ENCODE assay signal across 27 cellular contexts in the genomic region with DNA sequence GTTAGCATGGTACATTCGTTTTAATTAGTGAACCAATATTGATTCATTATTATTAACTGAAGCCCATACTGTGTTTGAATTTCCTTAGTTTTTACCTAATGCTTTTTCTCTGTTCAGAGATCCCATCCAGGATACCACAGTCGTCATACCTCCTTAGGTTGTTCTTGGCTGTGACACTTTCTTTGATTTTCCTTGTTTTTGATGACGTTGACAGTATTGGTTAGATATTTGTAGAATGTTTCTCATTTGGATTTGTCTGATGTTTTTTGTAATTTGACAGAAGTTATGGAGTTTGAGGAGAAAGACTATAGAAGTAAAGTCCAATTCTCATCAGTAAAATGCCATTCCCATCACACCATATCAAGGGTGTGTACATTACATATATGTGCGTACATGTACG. TPM values are rescaled to one million over a fixed set of nuclear protein-coding genes. Genes with fewer than 3 reads are reported as not detected.
DNase-seq lines count a peak whose midpoint lies in the region; ATAC-seq, FAIRE-seq and TF ChIP-seq lines count a peak whose summit lies in the region.
"Had no signal": no experiment of that assay in that cellular context is flagged by ENCODE, and none has a peak within 500 bp of the region (broad histone marks: within the 10 kb centered on the region; RNA-seq: fewer than 3 reads in every experiment).

No MANE protein-coding gene starts in this region.

- H3K14ac ChIP-seq in IMR-90 (replicated peaks; ENCODE audit: low read depth, low read length), result no peak overlapping the region

- no peak overlapping the region for H3K4me3 ChIP-seq in A549
- H3K4me3 ChIP-seq in IMR-90 (ENCODE audit: insufficient read depth, low read depth, low read length), result no peak overlapping the region
- no peak overlapping the region for H3K4me3 ChIP-seq in spleen
- H3K4me3 ChIP-seq: BLaER1, GM12878 had no signal

- no peak overlapping the region for H2AK9ac ChIP-seq in IMR-90 (replicated peaks; ENCODE audit: low read depth, low read length, poor library complexity)

- no peaks in the 10 kb centered on the region for H3K79me1 ChIP-seq in IMR-90 (ENCODE audit: low read depth in 1 of 2, low read length in 2 of 2)

- no peak overlapping the region for H4K5ac ChIP-seq in IMR-90 (ENCODE audit: low read depth, low read length)

- dilution Hi-C loops in IMR-90 (cut with HindIII; ENCODE audit: low sequenced_read_pairs, unreplicated experiment), result no loop called here

- no peak overlapping the region for H4K91ac ChIP-seq in IMR-90 (ENCODE audit: insufficient read depth, low read depth, low read length)

- H3K9ac ChIP-seq in IMR-90 (ENCODE audit: low read depth, low read length), result no peak overlapping the region
- H3K9ac ChIP-seq: BLaER1 had no signal

- H3K27me3 ChIP-seq in IMR-90 (ENCODE audit: control insufficient read depth, insufficient read depth, low read length) (no peaks in the 10 kb centered on the region), spleen (replicated peaks in 1 of 7) (no peaks in the 10 kb centered on the region)
- H3K27me3 ChIP-seq: BE2C had no signal

- DNase-seq in A549 (ENCODE audit: low read depth in 1 of 2, low spot score in 1 of 2) (no peak), IMR-90 (no peak), mesothelial cell of epicardium (ENCODE audit: low spot score in 2 of 2, unreplicated experiment in 2 of 2) (no peak), DMS153 (lab: John Stamatoyannopoulos, UW) (no peak), spleen (no peak)
- DNase-seq: ACHN; BE2C; C1 segment of cervical spinal cord; Calu3; CD4-positive, alpha-beta memory T cell; CD4-positive, CD25-positive, alpha-beta regulatory T cell; CD8-positive, alpha-beta memory T cell; COR-L47; DMS53; DMS79; DND-41; EL; GDM1 had no signal

- H2BK20ac ChIP-seq in IMR-90 (ENCODE audit: low read depth, low read length), result no peak overlapping the region

- TF ChIP-seq CTCF in A549 (IDR thresholded peaks at IDR 0.05) (no peak), IMR-90 (conservative IDR thresholded peaks at IDR 0.05; ENCODE audit: low read depth, low read length) (no peak), mesothelial cell of epicardium (IDR thresholded peaks at IDR 0.05; ENCODE audit: unreplicated experiment) (no peak), spleen (IDR thresholded peaks at IDR 0.05 in 8 of 11, conservative IDR thresholded peaks at IDR 0.05 in 3 of 11) (no peak)

- intact Hi-C loops in IMR-90 (cut with micrococcal nuclease), result loop anchor here (5.0 kb wide), 1 partner anchor 252 kb away; a partner anchor contains a TSS
- intact Hi-C loops in spleen (cut with DNase I; ENCODE audit: low total_unique reads), result no loop called here

- no peak overlapping the region for H2AK5ac ChIP-seq in IMR-90 (ENCODE audit: low read depth, low read length)

- peak overlapping the region; percentile 71 for H3K27ac Mint-ChIP-seq in mesothelial cell of epicardium
- H3K27ac Mint-ChIP-seq: CD14-positive monocyte; CD4-positive, alpha-beta memory T cell; CD4-positive, CD25-positive, alpha-beta regulatory T cell; CD8-positive, alpha-beta memory T cell had no signal

- H2BK120ac ChIP-seq in IMR-90 (ENCODE audit: low read depth, low read length), result no peak overlapping the region

- no peak overlapping the region for H3K23ac ChIP-seq in IMR-90 (ENCODE audit: low read depth, low read length)

- no peaks in the 10 kb centered on the region for H3K27me3 Mint-ChIP-seq in mesothelial cell of epicardium (ENCODE audit: low read depth)
- H3K27me3 Mint-ChIP-seq: CD4-positive, alpha-beta memory T cell; CD4-positive, CD25-positive, alpha-beta regulatory T cell had no signal

- H4K8ac ChIP-seq in IMR-90 (ENCODE audit: low read depth in 2 of 2, low read length in 2 of 2), result no peak overlapping the region

- H3K9me1 ChIP-seq in IMR-90 (ENCODE audit: insufficient read depth, low read length), result no peaks in the 10 kb centered on the region

- peaks cover 13% of the 10 kb centered on the region for H3K36me3 Mint-ChIP-seq in mesothelial cell of epicardium
- H3K36me3 Mint-ChIP-seq: CD14-positive monocyte; CD4-positive, alpha-beta memory T cell; CD4-positive, CD25-positive, alpha-beta regulatory T cell had no signal

- H3K9me3 Mint-ChIP-seq in mesothelial cell of epicardium, result peaks cover 6% of the 10 kb centered on the region
- H3K9me3 Mint-ChIP-seq: CD14-positive monocyte; CD4-positive, alpha-beta memory T cell; CD8-positive, alpha-beta memory T cell had no signal

- H3K27ac ChIP-seq in A549 (no peak overlapping the region), IMR-90 (ENCODE audit: insufficient read depth, low read length) (no peak overlapping the region), spleen (no peak overlapping the region)
- H3K27ac ChIP-seq: 22Rv1, BLaER1 had no signal

- no peak overlapping the region for H2BK5ac ChIP-seq in IMR-90 (ENCODE audit: low read depth, low read length, poor library complexity, severe bottlenecking)

- WGBS in A549 (ENCODE audit: missing lambda C conversion rate), result 58% methylated on average over 5 of the region's 5 CpGs
- no CpG with 5 or more reads among the region's 5 CpGs for WGBS in IMR-90 (ENCODE audit: extremely low coverage in 2 of 2, insufficient read length in 1 of 2), 2 experiments
- 72 to 98% (median 94%) methylated on average over 5 of the region's 5 CpGs for WGBS in spleen, 5 donors

- no peaks in the 10 kb centered on the region for H3K9me3 ChIP-seq in A549
- no peaks in the 10 kb centered on the region for H3K9me3 ChIP-seq in IMR-90 (ENCODE audit: control insufficient read depth, insufficient read depth, low read length)
- H3K9me3 ChIP-seq in spleen, result no peaks in the 10 kb centered on the region
- H3K9me3 ChIP-seq: BE2C, BLaER1 had no signal

- H3K4me2 ChIP-seq in A549 (no peak overlapping the region), IMR-90 (ENCODE audit: low read depth, low read length) (no peak overlapping the region)
- H3K4me2 ChIP-seq: BLaER1 had no signal

- no peak overlapping the region for H3K56ac ChIP-seq in IMR-90 (ENCODE audit: extremely low read depth, insufficient read depth, low read length)

- ATAC-seq in A549 (no peak), IMR-90 (ENCODE audit: low read depth) (no peak), GM18907 (IDR thresholded peaks at IDR 0.05; ENCODE audit: unreplicated experiment) (no peak)
- ATAC-seq: GM12878 had no signal

- no TSS peak for BruUV-seq in IMR-90 (replicated peaks; lab: Mats Ljungman, UMichigan)

- no peak overlapping the region for H2BK15ac ChIP-seq in IMR-90 (ENCODE audit: low read depth, low read length)

- POLR2A ChIA-PET in A549 (lab: Yijun Ruan, JAX), result no interaction called here
- POLR2A ChIA-PET in IMR-90 (lab: Charles Lee; ENCODE audit: unreplicated experiment), result no interaction called here

- in situ Hi-C loops in IMR-90 (cut with MboI; ENCODE audit: low sequenced_read_pairs), result no loop called here

- CTCF ChIA-PET in A549 (lab: Yijun Ruan, JAX), result no interaction called here
- CTCF ChIA-PET in IMR-90 (lab: Yijun Ruan, JAX), result no interaction called here

- H2AFZ ChIP-seq in IMR-90 (replicated peaks; ENCODE audit: low read length, poor library complexity), result no peak overlapping the region

- TF ChIP-seq RAD21 in A549 (conservative IDR thresholded peaks at IDR 0.05 in 1 of 2, IDR thresholded peaks at IDR 0.05 in 1 of 2) (no peak), IMR-90 (IDR thresholded peaks at IDR 0.05; ENCODE audit: low read length) (no peak)

- H3K4me1 Mint-ChIP-seq in mesothelial cell of epicardium, result peaks cover 24% of the 10 kb centered on the region

- H3K18ac ChIP-seq in IMR-90 (ENCODE audit: low read depth, low read length), result no peak overlapping the region

- TF ChIP-seq EP300 in A549 (IDR thresholded peaks at IDR 0.05), result no peak

- H3K4ac ChIP-seq in IMR-90 (ENCODE audit: low read depth, low read length), result no peak overlapping the region

- no peaks in the 10 kb centered on the region for H4K20me1 ChIP-seq in IMR-90 (ENCODE audit: insufficient read depth, low read length)
- H4K20me1 ChIP-seq: BLaER1 had no signal

- H3K4me1 ChIP-seq in A549, result 0 out of 3 replicates have a peak, but pooled peaks cover 8% of the 10 kb centered on the region
- H3K4me1 ChIP-seq in IMR-90 (ENCODE audit: control insufficient read depth, insufficient read depth, low read length), result no peaks in the 10 kb centered on the region
- no peaks in the 10 kb centered on the region for H3K4me1 ChIP-seq in spleen
- H3K4me1 ChIP-seq: BE2C, BLaER1 had no signal

- H3K36me3 ChIP-seq in IMR-90 (ENCODE audit: control insufficient read depth, insufficient read depth, low read length) (no peaks in the 10 kb centered on the region), spleen (no peaks in the 10 kb centered on the region)
- H3K36me3 ChIP-seq: BE2C, BLaER1 had no signal

- TF ChIP-seq POLR2A in A549 (IDR thresholded peaks at IDR 0.05; ENCODE audit: low read length) (no peak), IMR-90 (IDR thresholded peaks at IDR 0.05; ENCODE audit: low read depth, low read length) (no peak), spleen (IDR thresholded peaks at IDR 0.05) (no peak)

- no peak overlapping the region for H3K4me3 Mint-ChIP-seq in mesothelial cell of epicardium
- H3K4me3 Mint-ChIP-seq: CD14-positive monocyte; CD4-positive, alpha-beta memory T cell; CD4-positive, CD25-positive, alpha-beta regulatory T cell; CD8-positive, alpha-beta memory T cell had no signal

- no peak for FAIRE-seq in A549 (lab: Jason Lieb, UNC)
- FAIRE-seq: D721Med, GM12878, GM12892, GM18507, GM19239 had no signal

TF ChIP-seq in A549, 52 proteins besides CTCF, POLR2A, EP300 and RAD21:
- TF ChIP-seq MAFK (IDR thresholded peaks at IDR 0.05; ENCODE audit: partially characterized antibody) (peak; percentile 62), RCOR1 (IDR thresholded peaks at IDR 0.05; ENCODE audit: low read depth, low read length) (no peak)

TF ChIP-seq in IMR-90, 13 proteins besides CTCF, POLR2A, EP300 and RAD21:
- TF ChIP-seq MAFK (IDR thresholded peaks at IDR 0.05; ENCODE audit: low read depth, low read length), result peak; percentile 73
- TF ChIP-seq BHLHE40 (IDR thresholded peaks at IDR 0.05; ENCODE audit: low read depth, low read length), result no peak

RNA-seq across cellular contexts. Expression of a gene that starts 16.2 kb away (rescaled TPM):
- polyA plus RNA-seq in A549 (2011; rRNA removed), result 26.2 and 27.2 TPM in 2 replicates
- 5.1 and 6.6 TPM in 2 replicates for polyA plus RNA-seq in A549 (2012; cell fraction: cytosol; rRNA removed)
- polyA plus RNA-seq in A549 (2012; cell fraction: nucleus; rRNA removed), result 3.1 and 4.5 TPM in 2 replicates
- 25.8 to 29.3 TPM (median 28.9 TPM) in 3 replicates for polyA plus RNA-seq in A549 (2017; fragmentation: RNase III; extraction: RNeasy Plus Mini Kit Qiagen cat#74134 plus additional on column Dnase treatment)
- polyA minus RNA-seq in A549 (2011; rRNA and poly(A)+ RNA removed), result 23.6 and 23.9 TPM in 2 replicates
- 24.4 and 24.9 TPM in 2 replicates for total RNA-seq in IMR-90 (2012; rRNA removed)
- polyA plus RNA-seq in IMR-90 (2012; rRNA removed), result 7.0 and 7.6 TPM in 2 replicates
- 2.6 and 2.8 TPM in 2 replicates for polyA plus RNA-seq in IMR-90 (2012; cell fraction: cytosol; rRNA removed)
- 2.8 and 6.4 TPM in 2 replicates for polyA plus RNA-seq in IMR-90 (2012; cell fraction: nucleus; rRNA removed; ENCODE audit: low replicate concordance)
- 80.1 to 85.0 TPM (median 83.0 TPM) in 3 replicates for total RNA-seq in mesothelial cell of epicardium
- total RNA-seq in spleen, result 10 to 100 TPM; 22.6 to 38.5 (median 29.8) TPM
- polyA plus RNA-seq in spleen, result 10 to 100 TPM; 22.5 to 27.8 (median 24.7) TPM
